In genomic region chr22:25458631-25459030, GRCh38 we compare ENCODE assay signal across 4 cellular contexts.
DNase-seq lines count a peak whose midpoint lies in the region; ATAC-seq and TF ChIP-seq lines count a peak whose summit lies in the region.
"Not testable (repeated sequence)": the region's sequence is repeated elsewhere in the genome, so short reads cannot be mapped to it uniquely, and the experiment has no call there.

No MANE protein-coding gene starts in this region.

- H3K27ac Mint-ChIP-seq in activated T-cell treated with anti-CD3 and anti-CD28 coated beads, Interleukin-2, amount 50 U/mL, for 24 hours, result peak overlapping the region; percentile 50
- peak overlapping the region; percentile 12 for H3K27ac Mint-ChIP-seq in activated naive CD4-positive, alpha-beta T cell treated with anti-CD3 and anti-CD28 coated beads, Interleukin-2, amount 50 U/mL, for 24 hours
- peak overlapping the region; percentile 69 for H3K27ac Mint-ChIP-seq in glutamatergic neuron (ENCODE audit: unreplicated experiment)
- peak overlapping the region; percentile 43 for H3K27ac Mint-ChIP-seq in stimulated activated memory B cell treated with anti-CD40 and anti-IgM and Interleukin-4, amounts not matched to agents 10 μg/mL and 1 μg/mL and 100 μg/mL, for 72 hours

- ATAC-seq in stimulated activated memory B cell treated with anti-CD40 and anti-IgM and Interleukin-4, amounts not matched to agents 10 μg/mL and 1 μg/mL and 100 μg/mL, for 72 hours, result not testable (repeated sequence)

- not testable (repeated sequence) for TF ChIP-seq CTCF in glutamatergic neuron (IDR thresholded peaks at IDR 0.05; ENCODE audit: partially characterized antibody, unreplicated experiment)

- not testable (repeated sequence) for H3K4me3 Mint-ChIP-seq in activated T-cell treated with anti-CD3 and anti-CD28 coated beads, Interleukin-2, amount 50 U/mL, for 24 hours; activated naive CD4-positive, alpha-beta T cell treated with anti-CD3 and anti-CD28 coated beads, Interleukin-2, amount 50 U/mL, for 24 hours; glutamatergic neuron (ENCODE audit: unreplicated experiment); stimulated activated memory B cell treated with anti-CD40 and anti-IgM and Interleukin-4, amounts not matched to agents 10 μg/mL and 1 μg/mL and 100 μg/mL, for 72 hours

- not testable (repeated sequence) for H3K27me3 Mint-ChIP-seq in activated T-cell treated with anti-CD3 and anti-CD28 coated beads, Interleukin-2, amount 50 U/mL, for 24 hours; activated naive CD4-positive, alpha-beta T cell treated with anti-CD3 and anti-CD28 coated beads, Interleukin-2, amount 50 U/mL, for 24 hours; glutamatergic neuron (ENCODE audit: unreplicated experiment); stimulated activated memory B cell treated with anti-CD40 and anti-IgM and Interleukin-4, amounts not matched to agents 10 μg/mL and 1 μg/mL and 100 μg/mL, for 72 hours

- H3K4me1 Mint-ChIP-seq in activated T-cell treated with anti-CD3 and anti-CD28 coated beads, Interleukin-2, amount 50 U/mL, for 24 hours (ENCODE audit: low read depth), result peaks cover 16% of the 10 kb centered on the region
- H3K4me1 Mint-ChIP-seq in activated naive CD4-positive, alpha-beta T cell treated with anti-CD3 and anti-CD28 coated beads, Interleukin-2, amount 50 U/mL, for 24 hours, result peaks cover 22% of the 10 kb centered on the region
- not testable (repeated sequence) for H3K4me1 Mint-ChIP-seq in glutamatergic neuron (ENCODE audit: low read depth, unreplicated experiment)
- peaks cover 21% of the 10 kb centered on the region for H3K4me1 Mint-ChIP-seq in stimulated activated memory B cell treated with anti-CD40 and anti-IgM and Interleukin-4, amounts not matched to agents 10 μg/mL and 1 μg/mL and 100 μg/mL, for 72 hours

- DNase-seq in activated T-cell treated with anti-CD3 and anti-CD28 coated beads, Interleukin-2, amount 50 U/mL, for 24 hours; glutamatergic neuron: not testable (repeated sequence)

- H3K36me3 Mint-ChIP-seq in activated T-cell treated with anti-CD3 and anti-CD28 coated beads, Interleukin-2, amount 50 U/mL, for 24 hours (ENCODE audit: low read depth), result peaks cover 79% of the 10 kb centered on the region
- H3K36me3 Mint-ChIP-seq in activated naive CD4-positive, alpha-beta T cell treated with anti-CD3 and anti-CD28 coated beads, Interleukin-2, amount 50 U/mL, for 24 hours, result peaks cover 11% of the 10 kb centered on the region
- not testable (repeated sequence) for H3K36me3 Mint-ChIP-seq in glutamatergic neuron (ENCODE audit: unreplicated experiment)
- H3K36me3 Mint-ChIP-seq in stimulated activated memory B cell treated with anti-CD40 and anti-IgM and Interleukin-4, amounts not matched to agents 10 μg/mL and 1 μg/mL and 100 μg/mL, for 72 hours, result peaks cover 52% of the 10 kb centered on the region

- H3K9me3 Mint-ChIP-seq in activated T-cell treated with anti-CD3 and anti-CD28 coated beads, Interleukin-2, amount 50 U/mL, for 24 hours; activated naive CD4-positive, alpha-beta T cell treated with anti-CD3 and anti-CD28 coated beads, Interleukin-2, amount 50 U/mL, for 24 hours; glutamatergic neuron (ENCODE audit: unreplicated experiment); stimulated activated memory B cell treated with anti-CD40 and anti-IgM and Interleukin-4, amounts not matched to agents 10 μg/mL and 1 μg/mL and 100 μg/mL, for 72 hours: not testable (repeated sequence)

Comparison
In these comparisons a context has a peak if more than half of its experiments do, and no peak if none do; other contexts are left out.
1. H3K27ac Mint-ChIP-seq: peak in every context shown above with its lines; median percentile 69 in glutamatergic neuron; 50 in activated T-cell treated with anti-CD3 and anti-CD28 coated beads, Interleukin-2, amount 50 U/mL, for 24 hours; 43 in stimulated activated memory B cell treated with anti-CD40 and anti-IgM and Interleukin-4, amounts not matched to agents 10 μg/mL and 1 μg/mL and 100 μg/mL, for 72 hours; 12 in activated naive CD4-positive, alpha-beta T cell treated with anti-CD3 and anti-CD28 coated beads, Interleukin-2, amount 50 U/mL, for 24 hours.